ENCODE assay signal across 10 cellular contexts in the genomic region with DNA sequence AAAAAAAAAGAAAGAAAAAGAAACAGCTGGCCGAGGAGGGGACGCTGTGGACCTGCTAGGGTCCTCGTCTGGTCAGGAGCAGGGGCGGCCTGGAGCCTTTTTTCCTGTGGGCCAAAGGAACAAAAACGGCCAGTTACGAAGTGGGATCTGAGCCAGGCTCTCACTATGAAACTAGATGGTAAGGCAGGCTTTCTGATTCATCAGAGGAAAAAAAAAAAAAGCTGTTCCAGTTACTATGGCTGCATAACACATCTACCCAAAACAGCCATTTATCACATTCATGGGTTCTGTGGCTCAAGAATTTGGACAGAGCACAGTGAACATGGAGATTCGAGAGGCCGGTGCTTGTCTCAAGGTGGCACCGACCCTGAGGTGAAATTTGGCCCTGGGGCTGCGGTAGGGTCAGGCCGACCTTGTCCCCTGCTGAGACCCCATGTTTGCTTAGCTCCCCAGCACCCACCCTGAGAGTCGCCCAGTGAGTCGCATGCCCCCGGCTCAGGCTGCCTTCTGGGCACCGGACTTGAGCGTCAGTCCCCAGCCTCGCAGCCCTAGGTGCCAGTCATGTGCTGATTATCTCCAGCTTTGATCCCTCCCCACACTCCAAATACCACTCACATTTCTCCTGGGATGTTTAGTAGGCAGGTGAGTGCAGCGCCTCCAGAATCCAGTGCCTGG. TPM values are rescaled to one million over a fixed set of nuclear protein-coding genes. Genes with fewer than 3 reads are reported as not detected.
DNase-seq lines count a peak whose midpoint lies in the region; ATAC-seq, FAIRE-seq and TF ChIP-seq lines count a peak whose summit lies in the region.
"Had no signal": no experiment of that assay in that cellular context is flagged by ENCODE, and none has a peak within 500 bp of the region (broad histone marks: within the 10 kb centered on the region; RNA-seq: fewer than 3 reads in every experiment).

No MANE protein-coding gene starts in this region.

- peaks cover 6% of the 10 kb centered on the region for H3K4me1 ChIP-seq in body of pancreas
- H3K4me1 ChIP-seq in right cardiac atrium (ENCODE audit: control insufficient read depth, insufficient read depth, low read length): no peaks in the 10 kb centered on the region
- no peaks in the 10 kb centered on the region for H3K4me1 ChIP-seq in spleen

- H3K27me3 ChIP-seq in body of pancreas (no peaks in the 10 kb centered on the region), right cardiac atrium (ENCODE audit: control insufficient read depth, insufficient read depth) (no peaks in the 10 kb centered on the region), spleen (replicated peaks in 1 of 7) (peaks cover 0 to 23% (median 0%) of the 10 kb centered on the region in 7 donors)

- FAIRE-seq in H54 (lab: Jason Lieb, UNC) (no peak), GM19239 (lab: Jason Lieb, UNC) (no peak)

- DNase-seq in H54 (ENCODE audit: insufficient read length, low spot score): peak; percentile 79
- peak in 2 of 4 donors; percentile 20 to 30 for DNase-seq in body of pancreas
- peak in 1 of 3 donors; percentile 47 for DNase-seq in right cardiac atrium
- DNase-seq in spleen: peak; percentile 35
- DNase-seq in GM19239 (ENCODE audit: insufficient read length, low spot score): no peak
- no peak for DNase-seq in NCI-H146 treated with DMSO at 0.1 percent for 48 hours (lab: John Stamatoyannopoulos, UW; ENCODE audit: unreplicated experiment)
- DNase-seq in activated CD8-positive, alpha-beta memory T cell treated with anti-CD3 and anti-CD28 coated beads, Interleukin-2, amount 50 U/mL, for 48 hours: no peak
- DNase-seq: activated CD4-positive, alpha-beta T cell treated with anti-CD3 and anti-CD28 coated beads for 4 hours; cortex of kidney had no signal

- no peaks in the 10 kb centered on the region for H3K27me3 Mint-ChIP-seq in activated T-helper 17 cell treated with anti-CD3 and anti-CD28 coated beads, Interleukin-2, amount 50 U/mL, for 72 hours

- WGBS in body of pancreas, 2 donors: 31 to 56% methylated on average over 8 to 18 of the region's 18 CpGs
- WGBS in right cardiac atrium: 43% methylated on average over 18 of the region's 18 CpGs
- 78 to 86% (median 84%) methylated on average over 17 to 18 of the region's 18 CpGs for WGBS in spleen, 5 donors

- intact Hi-C loops in body of pancreas (cut with DNase I) (no loop called here), right cardiac atrium (cut with DNase I) (loop anchor here in 1 of 4 donors (10.0 kb wide), 1 partner anchor 68 kb away; the partner anchor contains the start of gene MRGPRF), spleen (cut with DNase I; ENCODE audit: low total_unique reads) (no loop called here)

- no peaks in the 10 kb centered on the region for H3K9me3 ChIP-seq in body of pancreas
- no peaks in the 10 kb centered on the region for H3K9me3 ChIP-seq in right cardiac atrium (ENCODE audit: control insufficient read depth, low read length)
- no peaks in the 10 kb centered on the region for H3K9me3 ChIP-seq in spleen

- TF ChIP-seq POLR2A in H54 (IDR thresholded peaks at IDR 0.05; ENCODE audit: low read depth, low read length) (no peak), body of pancreas (IDR thresholded peaks at IDR 0.05) (no peak), spleen (IDR thresholded peaks at IDR 0.05) (no peak)

- no peaks in the 10 kb centered on the region for H3K4me1 Mint-ChIP-seq in activated T-helper 17 cell treated with anti-CD3 and anti-CD28 coated beads, Interleukin-2, amount 50 U/mL, for 72 hours

- H3K4me3 ChIP-seq in body of pancreas (no peak overlapping the region), right cardiac atrium (ENCODE audit: low read length) (no peak overlapping the region), spleen (no peak overlapping the region)

- H3K27ac Mint-ChIP-seq in activated T-helper 17 cell treated with anti-CD3 and anti-CD28 coated beads, Interleukin-2, amount 50 U/mL, for 72 hours: no peak overlapping the region

- H3K9me3 Mint-ChIP-seq in activated T-helper 17 cell treated with anti-CD3 and anti-CD28 coated beads, Interleukin-2, amount 50 U/mL, for 72 hours: no peaks in the 10 kb centered on the region

- no peak overlapping the region for H3K4me3 Mint-ChIP-seq in activated T-helper 17 cell treated with anti-CD3 and anti-CD28 coated beads, Interleukin-2, amount 50 U/mL, for 72 hours

- H3K27ac ChIP-seq in body of pancreas (peak overlapping the region in 2 of 4 donors; percentile 62 to 64), right cardiac atrium (ENCODE audit: low read length) (no peak overlapping the region), spleen (no peak overlapping the region)

- no peaks in the 10 kb centered on the region for H3K36me3 Mint-ChIP-seq in activated T-helper 17 cell treated with anti-CD3 and anti-CD28 coated beads, Interleukin-2, amount 50 U/mL, for 72 hours (ENCODE audit: low read depth)

- TF ChIP-seq CTCF in body of pancreas (IDR thresholded peaks at IDR 0.05): no peak
- no peak for TF ChIP-seq CTCF in spleen (IDR thresholded peaks at IDR 0.05 in 8 of 11, conservative IDR thresholded peaks at IDR 0.05 in 3 of 11)

- H3K36me3 ChIP-seq in body of pancreas (replicated peaks in 1 of 2; ENCODE audit: insufficient read depth in 1 of 2, low read depth in 2 of 2): no peaks in the 10 kb centered on the region
- peaks cover 0 to 8% (median 0%) of the 10 kb centered on the region in 6 donors for H3K36me3 ChIP-seq in spleen

- ATAC-seq in body of pancreas (peak; percentile 84), right cardiac atrium (peak; percentile 64 to 86)
- no peak for ATAC-seq in activated T-helper 17 cell treated with anti-CD3 and anti-CD28 coated beads, Interleukin-2, amount 50 U/mL, for 72 hours (replicated peaks)

RNA-seq across cellular contexts. Expression of gene MRGPRD, which starts 34.2 kb away (rescaled TPM):
- total RNA-seq in body of pancreas (not detected), right cardiac atrium (not detected), spleen (not detected)
- polyA plus RNA-seq in right cardiac atrium (not detected), spleen (not detected)
- total RNA-seq in activated T-helper 17 cell treated with anti-CD3 and anti-CD28 coated beads, Interleukin-2, amount 50 U/mL, for 72 hours: not detected

RNA-seq across cellular contexts. Expression of gene IGHMBP2, which starts 42.9 kb away (rescaled TPM):
- total RNA-seq in body of pancreas (10 to 100 TPM in 1 of 2 donors, 1 to 10 TPM in 1; 6.2 to 17.1 TPM), right cardiac atrium (10 to 100 TPM; 11.1 to 12.7 (median 11.9) TPM), spleen (10 to 100 TPM; 15.6 to 31.6 (median 25.3) TPM)
- polyA plus RNA-seq in right cardiac atrium (10.4 TPM), spleen (10 to 100 TPM in 2 of 3 donors, 1 to 10 TPM in 1; 8.2 to 24.1 (median 21.7) TPM)
- total RNA-seq in activated T-helper 17 cell treated with anti-CD3 and anti-CD28 coated beads, Interleukin-2, amount 50 U/mL, for 72 hours: 10 to 100 TPM; 27.2 to 38.3 TPM

RNA-seq across cellular contexts. Expression of gene MRPL21, which starts 42.9 kb away (rescaled TPM):
- total RNA-seq in body of pancreas (10 to 100 TPM; 21.8 to 45.7 TPM), right cardiac atrium (10 to 100 TPM; 57.3 to 85.5 (median 80.0) TPM), spleen (10 to 100 TPM; 11.2 to 37.4 (median 32.9) TPM)
- polyA plus RNA-seq in right cardiac atrium (144 TPM), spleen (10 to 100 TPM; 50.5 to 81.0 (median 62.2) TPM)
- 10 to 100 TPM; 43.4 to 96.4 TPM for total RNA-seq in activated T-helper 17 cell treated with anti-CD3 and anti-CD28 coated beads, Interleukin-2, amount 50 U/mL, for 72 hours

Comparison
In these comparisons a context has a peak if more than half of its experiments do, and no peak if none do; other contexts are left out.
1. DNase-seq: peak in H54 (single experiment) and spleen (single experiment); none in GM19239 (single experiment), NCI-H146 treated with DMSO at 0.1 percent for 48 hours (single experiment) and activated CD8-positive, alpha-beta memory T cell treated with anti-CD3 and anti-CD28 coated beads, Interleukin-2, amount 50 U/mL, for 48 hours (single experiment).